ENCODE assay signal across 27 cellular contexts in the genomic region with DNA sequence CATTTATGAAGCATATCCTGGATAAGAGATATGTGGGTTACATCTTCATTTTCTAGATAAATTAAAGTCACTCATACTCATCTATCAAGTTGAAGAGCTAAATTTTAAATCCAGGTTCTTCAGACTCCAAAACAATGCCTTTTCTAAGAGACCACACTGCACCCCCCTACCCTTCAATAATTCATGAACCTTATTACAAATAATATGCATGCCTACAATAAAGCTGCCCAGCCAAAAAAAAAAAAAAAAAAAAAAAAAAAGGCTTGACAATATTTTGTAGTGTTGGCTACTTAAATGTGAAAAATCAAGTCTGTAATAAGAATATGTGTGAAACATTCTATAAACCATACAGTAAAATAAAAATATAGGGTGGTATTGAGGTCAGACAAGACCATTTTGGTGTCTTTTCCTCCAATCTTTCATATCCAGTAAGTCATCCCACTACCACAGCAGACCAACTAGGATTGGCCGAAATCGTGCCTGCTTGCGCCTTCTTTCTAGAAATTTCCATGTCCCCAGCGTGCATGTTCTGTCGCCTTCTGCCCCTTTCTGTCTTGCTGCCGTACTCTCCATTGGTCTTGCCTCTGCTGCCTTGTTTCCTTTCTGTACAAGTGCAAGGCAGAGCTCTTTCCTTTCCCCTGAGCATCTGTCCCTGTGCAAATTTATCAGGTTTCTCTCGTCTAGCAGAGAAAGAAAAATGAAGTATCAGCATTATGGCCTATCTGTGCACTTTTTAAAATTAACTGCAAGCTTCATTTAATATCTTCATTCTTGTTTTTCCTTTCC.
A peak's percentile ranks its signal among the peaks of the same experiment; 100 is the strongest.
DNase-seq lines count a peak whose midpoint lies in the region; ATAC-seq, FAIRE-seq and TF ChIP-seq lines count a peak whose summit lies in the region.
"Had no signal": no experiment of that assay in that cellular context is flagged by ENCODE, and none has a peak within 500 bp of the region (broad histone marks: within the 10 kb centered on the region; RNA-seq: fewer than 3 reads in every experiment).

No MANE protein-coding gene starts in this region.

- WGBS in HepG2 (ENCODE audit: low lambda C conversion rate): 73% methylated on average over 7 of the region's 7 CpGs
- 87% methylated on average over 7 of the region's 7 CpGs for WGBS in right lobe of liver (ENCODE audit: insufficient coverage, low coverage, low lambda C conversion rate, missing lambda C conversion rate)
- 90% methylated on average over 7 of the region's 7 CpGs; no CpG with 5 or more reads in 1 of the 2 experiments for WGBS in IMR-90 (ENCODE audit: extremely low coverage in 2 of 2, insufficient read length in 1 of 2), 2 experiments
- 61% methylated on average over 7 of the region's 7 CpGs for WGBS in K562 (ENCODE audit: insufficient coverage, low coverage, missing lambda C conversion rate)

- H3K14ac ChIP-seq in IMR-90 (replicated peaks; ENCODE audit: low read depth, low read length): no peak overlapping the region

- TF ChIP-seq POLR2A in HepG2 (IDR thresholded peaks at IDR 0.05; ENCODE audit: insufficient read depth in 1 of 2, low read depth in 2 of 2, low read length in 2 of 2): no peak
- TF ChIP-seq POLR2A in right lobe of liver (IDR thresholded peaks at IDR 0.05): no peak
- no peak for TF ChIP-seq POLR2A in IMR-90 (IDR thresholded peaks at IDR 0.05; ENCODE audit: low read depth, low read length)
- TF ChIP-seq POLR2A in K562 (conservative IDR thresholded peaks at IDR 0.05): no peak

- H3K36me3 ChIP-seq in HepG2 (replicated peaks in 1 of 2; ENCODE audit: control insufficient read depth in 1 of 2, insufficient read depth in 2 of 2, low read length in 2 of 2): no peaks in the 10 kb centered on the region
- H3K36me3 ChIP-seq in right lobe of liver: no peaks in the 10 kb centered on the region
- H3K36me3 ChIP-seq in IMR-90 (ENCODE audit: control insufficient read depth, insufficient read depth, low read length): no peaks in the 10 kb centered on the region
- H3K36me3 ChIP-seq in K562 (ENCODE audit: control insufficient read depth, insufficient read depth, low read length): no peaks in the 10 kb centered on the region
- H3K36me3 ChIP-seq: BE2C, BLaER1 had no signal

- H4K8ac ChIP-seq in IMR-90 (ENCODE audit: low read depth in 2 of 2, low read length in 2 of 2): no peak overlapping the region

- H2AFZ ChIP-seq in HepG2 (ENCODE audit: low read length) (no peak overlapping the region), IMR-90 (replicated peaks; ENCODE audit: low read length, poor library complexity) (no peak overlapping the region), K562 (ENCODE audit: low read depth, low read length) (peak overlapping the region; percentile 36)

- no peaks in the 10 kb centered on the region for H3K9me3 Mint-ChIP-seq in activated T-cell treated with anti-CD3 and anti-CD28 coated beads, Interleukin-2, amount 50 U/mL, for 72 hours

- TF ChIP-seq RAD21 in HepG2 (CRISPR knock-in tag; IDR thresholded peaks at IDR 0.05) (no peak), IMR-90 (IDR thresholded peaks at IDR 0.05; ENCODE audit: low read length) (no peak), K562 (CRISPR knock-in tag; conservative IDR thresholded peaks at IDR 0.05 in 1 of 2, IDR thresholded peaks at IDR 0.05 in 1 of 2) (no peak)

- H3K79me2 ChIP-seq in HepG2 (ENCODE audit: insufficient read depth, low read length) (no peaks in the 10 kb centered on the region), K562 (ENCODE audit: control insufficient read depth, insufficient read depth, low read length) (no peaks in the 10 kb centered on the region)

- H3K27ac Mint-ChIP-seq in activated T-cell treated with anti-CD3 and anti-CD28 coated beads, Interleukin-2, amount 50 U/mL, for 72 hours: no peak overlapping the region
- H3K27ac Mint-ChIP-seq: CD14-positive monocyte; CD4-positive, alpha-beta memory T cell; CD4-positive, CD25-positive, alpha-beta regulatory T cell had no signal

- H3K27ac ChIP-seq in HepG2 (ENCODE audit: extremely low read length, insufficient read depth, low read length): no peak overlapping the region
- no peak overlapping the region for H3K27ac ChIP-seq in right lobe of liver
- no peak overlapping the region for H3K27ac ChIP-seq in IMR-90 (ENCODE audit: insufficient read depth, low read length)
- H3K27ac ChIP-seq in K562 (ENCODE audit: extremely low read depth, low read depth, low read length): peak overlapping the region; percentile 97
- H3K27ac ChIP-seq: 22Rv1, BLaER1 had no signal

- H3K9ac ChIP-seq in HepG2 (ENCODE audit: insufficient read depth, low read depth, low read length): no peak overlapping the region
- H3K9ac ChIP-seq in IMR-90 (ENCODE audit: low read depth, low read length): no peak overlapping the region
- peak overlapping the region in 1 of 2 experiments; percentile 81; a peak in 3 of 4 replicates for H3K9ac ChIP-seq in K562 (ENCODE audit: insufficient read depth in 1 of 2, low read depth in 2 of 2, low read length in 2 of 2)
- H3K9ac ChIP-seq: BLaER1 had no signal

- no peak overlapping the region for H2BK20ac ChIP-seq in IMR-90 (ENCODE audit: low read depth, low read length)

- H2BK120ac ChIP-seq in IMR-90 (ENCODE audit: low read depth, low read length): no peak overlapping the region

- H4K20me1 ChIP-seq in HepG2 (ENCODE audit: insufficient read depth, low read length): no peaks in the 10 kb centered on the region
- H4K20me1 ChIP-seq in IMR-90 (ENCODE audit: insufficient read depth, low read length): no peaks in the 10 kb centered on the region
- no peaks in the 10 kb centered on the region for H4K20me1 ChIP-seq in K562 (replicated peaks; ENCODE audit: control insufficient read depth, insufficient read depth, low read length)
- H4K20me1 ChIP-seq: BLaER1 had no signal

- H3K27me3 Mint-ChIP-seq in activated T-cell treated with anti-CD3 and anti-CD28 coated beads, Interleukin-2, amount 50 U/mL, for 72 hours (ENCODE audit: low read depth): peaks cover 27% of the 10 kb centered on the region

- H3K9me3 ChIP-seq in HepG2 (ENCODE audit: low read length): no peaks in the 10 kb centered on the region
- H3K9me3 ChIP-seq in right lobe of liver: no peaks in the 10 kb centered on the region
- H3K9me3 ChIP-seq in IMR-90 (ENCODE audit: control insufficient read depth, insufficient read depth, low read length): no peaks in the 10 kb centered on the region
- H3K9me3 ChIP-seq in K562 (replicated peaks; ENCODE audit: control insufficient read depth, insufficient read depth, low read depth, low read length): no peaks in the 10 kb centered on the region; the same call in 1 of the 2 replicates
- H3K9me3 ChIP-seq: BE2C, BLaER1, Caco-2 had no signal

- no peaks in the 10 kb centered on the region for H3K36me3 Mint-ChIP-seq in activated T-cell treated with anti-CD3 and anti-CD28 coated beads, Interleukin-2, amount 50 U/mL, for 72 hours (ENCODE audit: insufficient read depth in 2 of 2)
- H3K36me3 Mint-ChIP-seq: CD14-positive monocyte; CD4-positive, alpha-beta memory T cell; CD4-positive, CD25-positive, alpha-beta regulatory T cell had no signal

- H3K79me1 ChIP-seq in IMR-90 (ENCODE audit: low read depth in 1 of 2, low read length in 2 of 2): no peaks in the 10 kb centered on the region

- ATAC-seq in HepG2 (no peak), right lobe of liver (no peak), IMR-90 (ENCODE audit: low read depth) (no peak), K562 (no peak)
- ATAC-seq in activated T-cell treated with anti-CD3 and anti-CD28 coated beads, Interleukin-2, amount 50 U/mL, for 72 hours (replicated peaks in 1 of 2): no peak
- ATAC-seq: GM12878 had no signal

- BruUV-seq in HepG2 (replicated peaks; lab: Mats Ljungman, UMichigan) (no TSS peak), IMR-90 (replicated peaks; lab: Mats Ljungman, UMichigan) (no TSS peak), K562 (replicated peaks; lab: Mats Ljungman, UMichigan) (no TSS peak)

- peaks cover 8% of the 10 kb centered on the region; the same call in 1 of the 2 replicates for H3K4me1 ChIP-seq in HepG2 (ENCODE audit: insufficient read depth, low read length)
- H3K4me1 ChIP-seq in right lobe of liver: no peaks in the 10 kb centered on the region
- no peaks in the 10 kb centered on the region for H3K4me1 ChIP-seq in IMR-90 (ENCODE audit: control insufficient read depth, insufficient read depth, low read length)
- peaks cover 23 to 61% of the 10 kb centered on the region in 2 experiments for H3K4me1 ChIP-seq in K562 (replicated peaks in 1 of 2; ENCODE audit: control insufficient read depth in 2 of 2, insufficient read depth in 2 of 2, low read length in 2 of 2)
- H3K4me1 ChIP-seq: BE2C, BLaER1, Caco-2 had no signal

- H3K9me1 ChIP-seq in IMR-90 (ENCODE audit: insufficient read depth, low read length) (no peaks in the 10 kb centered on the region), K562 (ENCODE audit: control insufficient read depth, insufficient read depth, low read length) (no peaks in the 10 kb centered on the region)

- intact Hi-C loops in HepG2 (cut with micrococcal nuclease; ENCODE audit: unreplicated experiment) (no loop called here), right lobe of liver (cut with DNase I) (no loop called here), IMR-90 (cut with micrococcal nuclease) (loop anchor here (10.0 kb wide), 1 partner anchor 1095 kb away; no protein-coding TSS in a partner anchor), K562 (cut with micrococcal nuclease) (no loop called here)

- H3K4me1 Mint-ChIP-seq in activated T-cell treated with anti-CD3 and anti-CD28 coated beads, Interleukin-2, amount 50 U/mL, for 72 hours (ENCODE audit: low read depth): no peaks in the 10 kb centered on the region
- H3K4me1 Mint-ChIP-seq: CD14-positive monocyte; CD4-positive, alpha-beta memory T cell; CD4-positive, CD25-positive, alpha-beta regulatory T cell had no signal

- H2BK15ac ChIP-seq in IMR-90 (ENCODE audit: low read depth, low read length): no peak overlapping the region

- H3K27me3 ChIP-seq in HepG2 (ENCODE audit: control insufficient read depth in 1 of 2, insufficient read depth in 2 of 2, low read length in 2 of 2): no peaks in the 10 kb centered on the region
- no peaks in the 10 kb centered on the region for H3K27me3 ChIP-seq in right lobe of liver
- H3K27me3 ChIP-seq in IMR-90 (ENCODE audit: control insufficient read depth, insufficient read depth, low read length): no peaks in the 10 kb centered on the region
- no peaks in the 10 kb centered on the region for H3K27me3 ChIP-seq in K562 (ENCODE audit: control insufficient read depth in 2 of 2, insufficient read depth in 2 of 2, low read length in 2 of 2)
- H3K27me3 ChIP-seq: BE2C, BLaER1 had no signal

- no peak for TF ChIP-seq EP300 in HepG2 (IDR thresholded peaks at IDR 0.05; ENCODE audit: low read depth in 2 of 2, low read length in 2 of 2)
- TF ChIP-seq EP300 in HepG2 (CRISPR knock-in tag; IDR thresholded peaks at IDR 0.05; ENCODE audit: borderline replicate concordance): no peak
- TF ChIP-seq EP300 in K562 (IDR thresholded peaks at IDR 0.05; ENCODE audit: low read length): no peak

- peak overlapping the region; percentile 33 for H2AK9ac ChIP-seq in IMR-90 (replicated peaks; ENCODE audit: low read depth, low read length, poor library complexity)

- no peak overlapping the region for H4K5ac ChIP-seq in IMR-90 (ENCODE audit: low read depth, low read length)

- H3K4me2 ChIP-seq in HepG2 (ENCODE audit: low read depth, low read length): no peak overlapping the region
- no peak overlapping the region for H3K4me2 ChIP-seq in IMR-90 (ENCODE audit: low read depth, low read length)
- H3K4me2 ChIP-seq in K562 (ENCODE audit: insufficient read depth, low read length): peak overlapping the region; percentile 68
- H3K4me2 ChIP-seq: BLaER1 had no signal

- H3K23ac ChIP-seq in IMR-90 (ENCODE audit: low read depth, low read length): no peak overlapping the region

- no peak overlapping the region for H2AK5ac ChIP-seq in IMR-90 (ENCODE audit: low read depth, low read length)

- CTCF ChIA-PET in HepG2 (lab: Yijun Ruan, JAX; ENCODE audit: low intra/inter-chr PET ratio, low total read pairs): no interaction called here
- CTCF ChIA-PET in IMR-90 (lab: Yijun Ruan, JAX): interaction anchor here (1.1 kb wide), 1 partner anchor 64 kb away, joined by 5 read pairs; no protein-coding TSS in a partner anchor
- CTCF ChIA-PET in K562 (lab: Yijun Ruan, JAX; ENCODE audit: low intra/inter-chr PET ratio): no interaction called here

- H3K4me3 ChIP-seq in HepG2 (replicated peaks in 1 of 3; ENCODE audit: insufficient read depth in 1 of 3, low read depth in 2 of 3, low read length in 3 of 3) (no peak overlapping the region), right lobe of liver (no peak overlapping the region), IMR-90 (ENCODE audit: insufficient read depth, low read depth, low read length) (no peak overlapping the region), K562 (peak overlapping the region; percentile 14; the same call in 1 of the 2 replicates)
- H3K4me3 ChIP-seq: BLaER1, GM12878 had no signal

- in situ Hi-C loops in HepG2 (cut with HindIII; ENCODE audit: extremely low pct_ligation_motif_present, low pct_unique_long_range_greater_than_20kb) (no loop called here), IMR-90 (cut with MboI; ENCODE audit: low sequenced_read_pairs) (no loop called here), K562 (cut with MboI) (loop anchor here (10.0 kb wide), 1 partner anchor 905 kb away; a partner anchor contains a TSS), KBM-7 (cut with MboI; ENCODE audit: low pct_unique_long_range_greater_than_20kb, low sequenced_read_pairs) (no loop called here)

- no peak overlapping the region for H3K56ac ChIP-seq in IMR-90 (ENCODE audit: extremely low read depth, insufficient read depth, low read length)

- H3K4me3 Mint-ChIP-seq in activated T-cell treated with anti-CD3 and anti-CD28 coated beads, Interleukin-2, amount 50 U/mL, for 72 hours: no peak overlapping the region
- H3K4me3 Mint-ChIP-seq: CD14-positive monocyte; CD4-positive, alpha-beta memory T cell; CD4-positive, CD25-positive, alpha-beta regulatory T cell had no signal

- no peak overlapping the region for H2BK5ac ChIP-seq in IMR-90 (ENCODE audit: low read depth, low read length, poor library complexity, severe bottlenecking)

- DNase-seq in HepG2 (ENCODE audit: low spot score): no peak
- DNase-seq in right lobe of liver: no peak
- no peak for DNase-seq in IMR-90
- DNase-seq in K562 (ENCODE audit: extremely low read depth in 1 of 4, low spot score in 3 of 4): peak in 1 of 4 experiments; percentile 15
- DNase-seq in activated T-cell treated with anti-CD3 and anti-CD28 coated beads, Interleukin-2, amount 50 U/mL, for 72 hours: no peak
- DNase-seq in KBM-7: no peak
- no peak for DNase-seq in T1000 (lab: John Stamatoyannopoulos, UW)
- DNase-seq: ACHN; C1 segment of cervical spinal cord; Caco-2; Calu3; CD4-positive, alpha-beta memory T cell; CD4-positive, CD25-positive, alpha-beta regulatory T cell; DMS153; DMS53; DMS79; DND-41; EL; GDM1 had no signal

- TF ChIP-seq CTCF in HepG2 (CRISPR knock-in tag; IDR thresholded peaks at IDR 0.05): no peak
- TF ChIP-seq CTCF in right lobe of liver (IDR thresholded peaks at IDR 0.05): no peak
- no peak for TF ChIP-seq CTCF in IMR-90 (conservative IDR thresholded peaks at IDR 0.05; ENCODE audit: low read depth, low read length)
- no peak for TF ChIP-seq CTCF in K562 (IDR thresholded peaks at IDR 0.05 in 2 of 3, conservative IDR thresholded peaks at IDR 0.05 in 1 of 3; ENCODE audit: insufficient read depth in 2 of 3, low read depth in 1 of 3, low read length in 3 of 3)

- no peak overlapping the region for H3K18ac ChIP-seq in IMR-90 (ENCODE audit: low read depth, low read length)

- no peak overlapping the region for H4K91ac ChIP-seq in IMR-90 (ENCODE audit: insufficient read depth, low read depth, low read length)

- POLR2A ChIA-PET in HepG2 (lab: Yijun Ruan, JAX) (no interaction called here), IMR-90 (lab: Charles Lee; ENCODE audit: unreplicated experiment) (no interaction called here), K562 (lab: Yijun Ruan, JAX) (interaction anchor here (0.7 to 3.3 kb wide), 10 partner anchors 8 to 525 kb away, joined by 3 to 26 read pairs (median 4); no protein-coding TSS in a partner anchor)

- dilution Hi-C loops in IMR-90 (cut with HindIII; ENCODE audit: low sequenced_read_pairs, unreplicated experiment): no loop called here

- no peak overlapping the region for H3K4ac ChIP-seq in IMR-90 (ENCODE audit: low read depth, low read length)

- FAIRE-seq in HepG2 (lab: Jason Lieb, UNC): no peak
- no peak for FAIRE-seq in K562 (lab: Jason Lieb, UNC)
- FAIRE-seq: D721Med, GM12878, GM12892, GM18507 had no signal
